ENCODE assay signal across 16 cellular contexts in genomic region chr12:75878382-75878720, GRCh38.
DNase-seq lines count a peak whose midpoint lies in the region; ATAC-seq and TF ChIP-seq lines count a peak whose summit lies in the region.
"Had no signal": no experiment of that assay in that cellular context is flagged by ENCODE, and none has a peak within 500 bp of the region (broad histone marks: within the 10 kb centered on the region; RNA-seq: fewer than 3 reads in every experiment).

No MANE protein-coding gene starts in this region.

- peak; percentile 74 for DNase-seq in mammary epithelial cell
- no peak for DNase-seq in breast epithelium (ENCODE audit: low spot score in 2 of 2)
- DNase-seq in epithelial cell of esophagus (ENCODE audit: low read depth), result peak; percentile 87
- DNase-seq in mesothelial cell of epicardium (ENCODE audit: low spot score in 2 of 2, unreplicated experiment in 2 of 2), result no peak
- no peak for DNase-seq in heart right ventricle
- no peak for DNase-seq in NCI-H146 treated with DMSO at 0.1 percent for 48 hours (lab: John Stamatoyannopoulos, UW; ENCODE audit: unreplicated experiment)
- no peak for DNase-seq in CD8-positive, alpha-beta memory T cell
- DNase-seq: activated B cell treated with CpG ODN at 0.5 μM for 24 hours, anterior cingulate cortex, DMS153, left lung, MV-4-11, NCI-H748 treated with DMSO at 0.1 percent for 48 hours, SHP77 had no signal

- no peaks in the 10 kb centered on the region for H4K20me1 ChIP-seq in mammary epithelial cell (ENCODE audit: insufficient read depth, low read length)

- peaks cover 42% of the 10 kb centered on the region for H3K4me1 Mint-ChIP-seq in mesothelial cell of epicardium
- no peaks in the 10 kb centered on the region for H3K4me1 Mint-ChIP-seq in CD8-positive, alpha-beta memory T cell
- H3K4me1 Mint-ChIP-seq: activated B cell treated with CpG ODN at 0.5 μM for 24 hours had no signal

- no peaks in the 10 kb centered on the region for H3K27me3 ChIP-seq in mammary epithelial cell (ENCODE audit: insufficient read depth, low read length)
- H3K27me3 ChIP-seq in breast epithelium, result no peaks in the 10 kb centered on the region
- H3K27me3 ChIP-seq in heart right ventricle, result no peaks in the 10 kb centered on the region
- H3K27me3 ChIP-seq in CD8-positive, alpha-beta memory T cell (ENCODE audit: insufficient read depth, low read length, poor library complexity, severe bottlenecking), result no peaks in the 10 kb centered on the region
- H3K27me3 ChIP-seq: esophagus muscularis mucosa, left lung had no signal

- dilution Hi-C loops in mammary epithelial cell (cut with HindIII; ENCODE audit: low sequenced_read_pairs), result no loop called here

- peaks cover 10% of the 10 kb centered on the region for H3K9me3 Mint-ChIP-seq in mesothelial cell of epicardium
- no peaks in the 10 kb centered on the region for H3K9me3 Mint-ChIP-seq in CD8-positive, alpha-beta memory T cell
- H3K9me3 Mint-ChIP-seq: activated B cell treated with CpG ODN at 0.5 μM for 24 hours had no signal

- no TSS peak for BruUV-seq in mammary epithelial cell (replicated peaks; lab: Mats Ljungman, UMichigan)

- TF ChIP-seq POLR2A in breast epithelium (IDR thresholded peaks at IDR 0.05), result no peak

- 16% methylated on average over 5 of the region's 5 CpGs for WGBS in mammary epithelial cell (ENCODE audit: low coverage, missing lambda C conversion rate)
- WGBS in heart right ventricle, 2 donors, result 54 to 61% methylated on average over 5 of the region's 5 CpGs

- H3K36me3 ChIP-seq in mammary epithelial cell (ENCODE audit: insufficient read depth, low read length) (no peaks in the 10 kb centered on the region), breast epithelium (no peaks in the 10 kb centered on the region), heart right ventricle (no peaks in the 10 kb centered on the region)
- H3K36me3 ChIP-seq in CD8-positive, alpha-beta memory T cell (ENCODE audit: insufficient read depth, low read length), result no peaks in the 10 kb centered on the region
- H3K36me3 ChIP-seq: esophagus muscularis mucosa, left lung had no signal

- in situ Hi-C loops in mammary epithelial cell (cut with MboI; ENCODE audit: low sequenced_read_pairs in 2 of 2), result no loop called here

- H3K4me3 ChIP-seq in mammary epithelial cell (replicated peaks in 1 of 3; ENCODE audit: insufficient read depth in 1 of 3, low read depth in 2 of 3, low read length in 3 of 3) (no peak overlapping the region), breast epithelium (peak overlapping the region in 1 of 3 donors; percentile 13), epithelial cell of esophagus (ENCODE audit: low read length) (no peak overlapping the region), heart right ventricle (no peak overlapping the region)
- no peak overlapping the region for H3K4me3 ChIP-seq in CD8-positive, alpha-beta memory T cell (ENCODE audit: low read length)
- H3K4me3 ChIP-seq: left lung had no signal

- H3K27ac Mint-ChIP-seq in mesothelial cell of epicardium, result peak overlapping the region; percentile 62
- no peak overlapping the region for H3K27ac Mint-ChIP-seq in CD8-positive, alpha-beta memory T cell
- H3K27ac Mint-ChIP-seq: activated B cell treated with CpG ODN at 0.5 μM for 24 hours had no signal

- ATAC-seq in heart right ventricle (no peak), GM21423 (IDR thresholded peaks at IDR 0.05; ENCODE audit: unreplicated experiment) (no peak)
- ATAC-seq: left lung had no signal

- H3K27ac ChIP-seq in mammary epithelial cell (ENCODE audit: insufficient read depth, low read depth, low read length) (peak overlapping the region; percentile 93), breast epithelium (no peak overlapping the region), heart right ventricle (no peak overlapping the region)
- no peak overlapping the region for H3K27ac ChIP-seq in CD8-positive, alpha-beta memory T cell (ENCODE audit: low read depth, low read length)
- H3K27ac ChIP-seq: esophagus muscularis mucosa, left lung had no signal

- H3K9ac ChIP-seq in mammary epithelial cell (ENCODE audit: insufficient read depth, low read length), result peak overlapping the region; percentile 79

- peaks cover 28% of the 10 kb centered on the region for H3K4me1 ChIP-seq in mammary epithelial cell (ENCODE audit: insufficient read depth, low read length)
- H3K4me1 ChIP-seq in breast epithelium, result peaks cover 0 to 6% of the 10 kb centered on the region in 2 donors
- H3K4me1 ChIP-seq in heart right ventricle, result peaks cover 0 to 9% (median 0%) of the 10 kb centered on the region in 9 donors
- no peaks in the 10 kb centered on the region for H3K4me1 ChIP-seq in CD8-positive, alpha-beta memory T cell (ENCODE audit: insufficient read depth, low read length)
- H3K4me1 ChIP-seq: left lung had no signal

- TF ChIP-seq CTCF in mammary epithelial cell (conservative IDR thresholded peaks at IDR 0.05 in 1 of 2, IDR thresholded peaks at IDR 0.05 in 1 of 2; ENCODE audit: extremely low read depth in 1 of 2, insufficient read depth in 1 of 2, low read depth in 1 of 2, low read length in 2 of 2) (no peak), breast epithelium (IDR thresholded peaks at IDR 0.05) (no peak), epithelial cell of esophagus (IDR thresholded peaks at IDR 0.05; ENCODE audit: insufficient read depth, low read depth, low read length, missing control alignments) (no peak), mesothelial cell of epicardium (IDR thresholded peaks at IDR 0.05; ENCODE audit: unreplicated experiment) (no peak), heart right ventricle (IDR thresholded peaks at IDR 0.05) (no peak)

- peak overlapping the region; percentile 71 for H3K4me2 ChIP-seq in mammary epithelial cell (ENCODE audit: insufficient read depth, low read depth, low read length)

- intact Hi-C loops in mammary epithelial cell (cut with micrococcal nuclease) (loop anchor here (1.0 to 5.0 kb wide), 3 partner anchors 15 to 144 kb away; no protein-coding TSS in a partner anchor), breast epithelium (cut with DNase I; ENCODE audit: low total_unique reads) (no loop called here), heart right ventricle (cut with DNase I) (no loop called here)

- H3K9me3 ChIP-seq in mammary epithelial cell (replicated peaks; ENCODE audit: insufficient read depth, low read length), result no peaks in the 10 kb centered on the region
- no peaks in the 10 kb centered on the region for H3K9me3 ChIP-seq in breast epithelium
- no peaks in the 10 kb centered on the region for H3K9me3 ChIP-seq in heart right ventricle
- H3K9me3 ChIP-seq in CD8-positive, alpha-beta memory T cell (ENCODE audit: low read length), result no peaks in the 10 kb centered on the region
- H3K9me3 ChIP-seq: esophagus muscularis mucosa, left lung had no signal

- H2AFZ ChIP-seq in mammary epithelial cell (ENCODE audit: low read depth, low read length), result peak overlapping the region; percentile 67

- no peaks in the 10 kb centered on the region for H3K79me2 ChIP-seq in mammary epithelial cell (ENCODE audit: insufficient read depth, low read length)

- no peaks in the 10 kb centered on the region for H3K27me3 Mint-ChIP-seq in mesothelial cell of epicardium (ENCODE audit: low read depth)
- H3K27me3 Mint-ChIP-seq in CD8-positive, alpha-beta memory T cell, result peaks cover 0 to 24% of the 10 kb centered on the region in 2 donors

- peak overlapping the region; percentile 6 for H3K4me3 Mint-ChIP-seq in mesothelial cell of epicardium
- H3K4me3 Mint-ChIP-seq in CD8-positive, alpha-beta memory T cell, result no peak overlapping the region
- H3K4me3 Mint-ChIP-seq: activated B cell treated with CpG ODN at 0.5 μM for 24 hours had no signal

- H3K36me3 Mint-ChIP-seq in mesothelial cell of epicardium, result no peaks in the 10 kb centered on the region
- H3K36me3 Mint-ChIP-seq in CD8-positive, alpha-beta memory T cell, result no peaks in the 10 kb centered on the region

- POLR2A ChIA-PET in CD8-positive, alpha-beta memory T cell (lab: Charles Lee), result no interaction called here

- CTCF ChIA-PET in mammary epithelial cell (lab: Charles Lee; ENCODE audit: low non-redundant PET), result no interaction called here
- CTCF ChIA-PET in CD8-positive, alpha-beta memory T cell (lab: Charles Lee), result no interaction called here

Comparison
In these comparisons a context has a peak if more than half of its experiments do, and no peak if none do; other contexts are left out.
1. DNase-seq: peak in mammary epithelial cell (single experiment) and epithelial cell of esophagus (single experiment); none in breast epithelium (0 of 2), mesothelial cell of epicardium (0 of 2), heart right ventricle (0 of 2), NCI-H146 treated with DMSO at 0.1 percent for 48 hours (single experiment) and CD8-positive, alpha-beta memory T cell (0 of 5).